In the genomic region with DNA sequence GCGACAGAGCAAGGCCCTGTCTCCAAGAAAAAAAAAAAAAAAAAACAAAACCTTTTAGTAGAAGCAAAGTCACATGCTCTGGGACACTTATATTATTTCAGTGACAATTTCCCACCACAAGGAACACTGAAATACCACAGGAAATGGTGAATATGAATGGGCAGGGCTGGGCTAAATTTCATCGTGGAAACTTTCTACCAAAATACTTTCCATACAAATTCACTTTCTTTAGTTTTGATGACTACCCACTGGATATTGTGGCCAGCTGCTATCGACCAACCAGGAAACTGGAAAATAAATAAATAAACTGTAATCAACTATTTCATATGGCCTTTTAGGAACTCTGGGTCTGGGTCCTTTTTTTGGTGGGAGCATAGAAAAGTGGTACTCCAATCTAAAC, we compare ENCODE assay signal across 13 cellular contexts.
"Had no signal": no experiment of that assay in that cellular context is flagged by ENCODE, and none has a peak within 500 bp of the region (broad histone marks: within the 10 kb centered on the region; RNA-seq: fewer than 3 reads in every experiment).

No MANE protein-coding gene starts in this region.

- H3K27ac Mint-ChIP-seq: activated CD4-positive, alpha-beta memory T cell treated with anti-CD3 and anti-CD28 coated beads, Interleukin-2, amount 10 ng/mL, durations not matched to agents 7 days and 5 days; nephron had no signal

- H3K27ac ChIP-seq: gastrocnemius medialis, heart right ventricle, tibial artery had no signal

- H3K4me3 Mint-ChIP-seq: activated CD4-positive, alpha-beta memory T cell treated with anti-CD3 and anti-CD28 coated beads, Interleukin-2, amount 10 ng/mL, durations not matched to agents 7 days and 5 days had no signal

- DNase-seq: activated CD4-positive, alpha-beta memory T cell treated with anti-CD3 and anti-CD28 coated beads, Interleukin-2, amount 10 ng/mL, durations not matched to agents 7 days and 5 days; cortex of kidney; effector memory CD4-positive, alpha-beta T cell; gastrocnemius medialis; heart right ventricle; left ventricle myocardium superior; mesenchymal stem cell; stimulated activated CD4-positive, alpha-beta T cell treated with anti-CD3 and anti-CD28 coated beads, Interleukin-12 subunit alpha, Interleukin-12 subunit beta, amount 100 ng/mL, for 4 hours; stimulated activated CD4-positive, alpha-beta T cell treated with anti-CD3 and anti-CD28 coated beads, Interleukin-4, amount 100 ng/mL, for 1 hour; stimulated activated CD8-positive, alpha-beta memory T cell treated with anti-CD3 and anti-CD28 coated beads, Interleukin-4, amount 100 ng/mL, for 48 hours; tibial artery had no signal

- H3K9me3 Mint-ChIP-seq: activated CD4-positive, alpha-beta memory T cell treated with anti-CD3 and anti-CD28 coated beads, Interleukin-2, amount 10 ng/mL, durations not matched to agents 7 days and 5 days; nephron had no signal

- ATAC-seq: gastrocnemius medialis, heart right ventricle, left ventricle myocardium superior, sciatic nerve had no signal

- H3K27me3 ChIP-seq: gastrocnemius medialis, heart right ventricle, tibial artery had no signal
